In genomic region chr16:24255446-24256352, GRCh38 we compare ENCODE assay signal across 8 cellular contexts. TPM values are rescaled to one million over a fixed set of nuclear protein-coding genes. Genes with fewer than 3 reads are reported as not detected.
A peak's percentile ranks its signal among the peaks of the same experiment; 100 is the strongest.
DNase-seq lines count a peak whose midpoint lies in the region; ATAC-seq and TF ChIP-seq lines count a peak whose summit lies in the region.
"Had no signal": no experiment of that assay in that cellular context is flagged by ENCODE, and none has a peak within 500 bp of the region (broad histone marks: within the 10 kb centered on the region; RNA-seq: fewer than 3 reads in every experiment).

Gene CACNG3, plus strand, starts transcription at chr16:24256335. Its CDS starts 420 bp downstream, at chr16:24256755.

- CTCF ChIA-PET in mammary epithelial cell (lab: Charles Lee; ENCODE audit: low non-redundant PET) = no interaction called here

- H3K4me1 ChIP-seq in mammary epithelial cell (ENCODE audit: insufficient read depth, low read length) = no peaks in the 10 kb centered on the region
- no peaks in the 10 kb centered on the region for H3K4me1 ChIP-seq in liver (ENCODE audit: control insufficient read depth in 4 of 4, insufficient read depth in 4 of 4, low read length in 3 of 4)
- H3K4me1 ChIP-seq in tibial artery = no peaks in the 10 kb centered on the region

- TF ChIP-seq RAD21 in liver (IDR thresholded peaks at IDR 0.05) = no peak

- H3K9me3 ChIP-seq in mammary epithelial cell (replicated peaks; ENCODE audit: insufficient read depth, low read length) (no peaks in the 10 kb centered on the region), liver (ENCODE audit: control insufficient read depth in 4 of 4, low read length in 3 of 4) (no peaks in the 10 kb centered on the region), tibial artery (no peaks in the 10 kb centered on the region)

- WGBS in mammary epithelial cell (ENCODE audit: low coverage, missing lambda C conversion rate) = 9% methylated on average over 44 of the region's 55 CpGs
- 6% methylated on average over 55 of the region's 55 CpGs for whole genome bisulfite sequencing in liver

- peaks cover 13% of the 10 kb centered on the region for H3K4me1 Mint-ChIP-seq in stimulated activated memory B cell treated with anti-CD40 and anti-IgM and Interleukin-4, amounts not matched to agents 10 μg/mL and 1 μg/mL and 100 μg/mL, for 72 hours

- H3K4me3 ChIP-seq in mammary epithelial cell (replicated peaks in 1 of 3; ENCODE audit: insufficient read depth in 1 of 3, low read depth in 2 of 3, low read length in 3 of 3) (no peak within 1 kb of the TSS), liver (ENCODE audit: low read depth in 1 of 3, low read length in 3 of 3) (no peak within 1 kb of the TSS), tibial artery (no peak within 1 kb of the TSS)

- in situ Hi-C loops in mammary epithelial cell (cut with MboI; ENCODE audit: low sequenced_read_pairs in 2 of 2) = no loop called here

- H3K27ac ChIP-seq in mammary epithelial cell (ENCODE audit: insufficient read depth, low read depth, low read length) (no peak within 1 kb of the TSS), liver (ENCODE audit: low read depth in 1 of 2, low read length in 2 of 2) (no peak within 1 kb of the TSS), tibial artery (no peak within 1 kb of the TSS)

- H3K27me3 ChIP-seq in mammary epithelial cell (ENCODE audit: insufficient read depth, low read length) (no peaks in the 10 kb centered on the region), liver (ENCODE audit: control insufficient read depth in 4 of 4, insufficient read depth in 4 of 4, low read length in 3 of 4) (peaks cover 4 to 10% (median 7%) of the 10 kb centered on the region in 4 donors), tibial artery (peaks cover 0 to 36% of the 10 kb centered on the region in 2 donors)

- no peaks in the 10 kb centered on the region for H3K9me3 Mint-ChIP-seq in stimulated activated memory B cell treated with anti-CD40 and anti-IgM and Interleukin-4, amounts not matched to agents 10 μg/mL and 1 μg/mL and 100 μg/mL, for 72 hours

- no peaks in the 10 kb centered on the region for H3K79me2 ChIP-seq in mammary epithelial cell (ENCODE audit: insufficient read depth, low read length)

- H3K36me3 Mint-ChIP-seq in stimulated activated memory B cell treated with anti-CD40 and anti-IgM and Interleukin-4, amounts not matched to agents 10 μg/mL and 1 μg/mL and 100 μg/mL, for 72 hours = no peaks in the 10 kb centered on the region

- H3K36me3 ChIP-seq in mammary epithelial cell (ENCODE audit: insufficient read depth, low read length) (no peaks in the 10 kb centered on the region), liver (ENCODE audit: control insufficient read depth in 4 of 4, insufficient read depth in 3 of 4, low read depth in 1 of 4, low read length in 3 of 4) (no peaks in the 10 kb centered on the region), tibial artery (no peaks in the 10 kb centered on the region)

- no TSS peak for BruUV-seq in mammary epithelial cell (replicated peaks; lab: Mats Ljungman, UMichigan)

- no peak within 1 kb of the TSS for H3K27ac Mint-ChIP-seq in stimulated activated memory B cell treated with anti-CD40 and anti-IgM and Interleukin-4, amounts not matched to agents 10 μg/mL and 1 μg/mL and 100 μg/mL, for 72 hours

- H3K27me3 Mint-ChIP-seq in stimulated activated memory B cell treated with anti-CD40 and anti-IgM and Interleukin-4, amounts not matched to agents 10 μg/mL and 1 μg/mL and 100 μg/mL, for 72 hours = peaks cover 72% of the 10 kb centered on the region

- TF ChIP-seq CTCF in mammary epithelial cell (conservative IDR thresholded peaks at IDR 0.05 in 1 of 2, IDR thresholded peaks at IDR 0.05 in 1 of 2; ENCODE audit: extremely low read depth in 1 of 2, insufficient read depth in 1 of 2, low read depth in 1 of 2, low read length in 2 of 2) (no peak), liver (IDR thresholded peaks at IDR 0.05; ENCODE audit: low read depth, low read length, missing input control) (no peak), tibial artery (IDR thresholded peaks at IDR 0.05) (no peak)

- ATAC-seq in stimulated activated memory B cell treated with anti-CD40 and anti-IgM and Interleukin-4, amounts not matched to agents 10 μg/mL and 1 μg/mL and 100 μg/mL, for 72 hours = peak; percentile 54

- intact Hi-C loops in mammary epithelial cell (cut with micrococcal nuclease) (loop anchor here (10.0 kb wide), 1 partner anchor 181 kb away; no protein-coding TSS in a partner anchor), tibial artery (cut with DNase I; ENCODE audit: low total_unique reads) (loop anchor here (5.0 kb wide), 1 partner anchor 218 kb away; no protein-coding TSS in a partner anchor)

- DNase-seq in HT1080 (ENCODE audit: low read depth) (peak; percentile 24), T-helper 9 cell (peak; percentile 38), mammary epithelial cell (peak; percentile 9), DMS114 treated with DMSO at 0.1 percent for 48 hours (lab: John Stamatoyannopoulos, UW; ENCODE audit: unreplicated experiment) (no peak), tibial artery (no peak)

- H3K4me3 Mint-ChIP-seq in stimulated activated memory B cell treated with anti-CD40 and anti-IgM and Interleukin-4, amounts not matched to agents 10 μg/mL and 1 μg/mL and 100 μg/mL, for 72 hours = no peak within 1 kb of the TSS

- H3K9ac ChIP-seq in mammary epithelial cell (ENCODE audit: insufficient read depth, low read length) (no peak within 1 kb of the TSS), liver (ENCODE audit: low read depth in 1 of 2, low read length in 2 of 2) (no peak within 1 kb of the TSS)

- H3K4me2 ChIP-seq in mammary epithelial cell (ENCODE audit: insufficient read depth, low read depth, low read length) = no peak within 1 kb of the TSS

- H2AFZ ChIP-seq in mammary epithelial cell (ENCODE audit: low read depth, low read length) = no peak within 1 kb of the TSS

- no peaks in the 10 kb centered on the region for H4K20me1 ChIP-seq in mammary epithelial cell (ENCODE audit: insufficient read depth, low read length)

- dilution Hi-C loops in mammary epithelial cell (cut with HindIII; ENCODE audit: low sequenced_read_pairs) = no loop called here

TF ChIP-seq in liver, 16 proteins besides CTCF, POLR2A, EP300 and RAD21:
- TF ChIP-seq HNF4A (conservative IDR thresholded peaks at IDR 0.05) (no peak), REST (IDR thresholded peaks at IDR 0.05) (peak; percentile 98)
TF ChIP-seq in liver: peak in this region for 1.

RNA-seq across cellular contexts. Expression of gene CACNG3, which starts in this region (rescaled TPM):
- not detected in 2 replicates for total RNA-seq in HT1080 (2014; rRNA removed; shearing (Covaris generic))
- polyA plus RNA-seq in HT1080 (2015; cell fraction: cytosol; rRNA removed) = not detected in 2 replicates
- not detected in 2 replicates for polyA plus RNA-seq in HT1080 (2015; cell fraction: nucleus; rRNA removed)
- total RNA-seq in mammary epithelial cell = not detected
- polyA plus RNA-seq in mammary epithelial cell = not detected
- polyA minus RNA-seq in mammary epithelial cell = not detected
- total RNA-seq in liver = not detected
- polyA plus RNA-seq in liver = not detected
- total RNA-seq: T-helper 1 cell treated with Interleukin-12 subunit alpha and Interleukin-12 subunit beta and Interleukin-4 antibody, amounts not matched to agents 30 ng/mL and 1 ng/mL, for 36 hours had no signal

Comparison
In these comparisons a context has a peak if more than half of its experiments do, and no peak if none do; other contexts are left out.
1. Peak in DNase-seq in HT1080; RNA of the gene not detected or under 1 TPM.
2. Peak in DNase-seq in mammary epithelial cell; RNA of the gene not detected or under 1 TPM.